8 cellular contexts compared by ENCODE assay signal in the genomic region with DNA sequence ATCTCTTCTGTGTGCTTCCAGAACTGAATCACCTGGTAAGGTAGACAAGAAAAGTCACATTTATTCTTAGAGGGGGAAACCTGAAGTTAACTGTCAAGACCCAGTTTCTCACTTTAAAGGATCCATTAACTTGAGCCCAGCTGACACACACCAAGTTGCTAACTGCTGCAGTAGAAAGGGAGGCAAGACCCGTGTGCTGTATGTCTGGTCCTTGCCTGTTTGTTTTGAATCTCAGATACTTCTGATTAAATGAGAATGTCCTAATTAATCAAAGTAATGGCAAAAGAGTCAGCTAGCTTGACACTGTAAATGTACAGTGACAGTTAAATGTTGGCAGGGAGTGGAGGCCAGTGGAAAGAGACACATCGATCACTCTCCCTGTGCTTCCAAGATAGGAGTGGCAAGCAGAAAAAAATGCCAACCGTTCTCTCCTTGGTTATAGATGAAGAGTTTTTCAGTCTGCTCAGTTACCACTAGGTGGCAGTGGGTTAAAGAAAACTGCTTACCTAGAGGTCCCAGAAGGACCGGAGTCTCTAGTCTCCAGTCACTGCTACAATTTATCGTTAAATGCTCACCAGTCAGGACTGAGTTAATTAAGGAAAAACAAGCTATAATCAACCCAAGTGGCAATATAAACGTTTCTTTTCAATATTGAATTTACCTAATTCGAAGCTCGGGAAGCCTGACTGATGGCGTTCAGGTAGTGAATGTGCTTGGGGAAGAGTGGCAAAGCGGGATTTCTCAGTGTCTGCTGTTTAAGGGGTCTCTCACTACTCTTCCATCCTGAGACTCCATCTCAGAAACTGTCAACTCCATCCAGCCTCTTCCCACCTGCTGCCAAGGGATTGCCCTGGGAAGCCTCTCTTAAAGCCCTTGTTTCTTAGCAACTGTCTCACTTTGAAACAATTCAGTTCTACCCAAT. TPM values are rescaled to one million over a fixed set of nuclear protein-coding genes. Genes with fewer than 3 reads are reported as not detected.
A peak's percentile ranks its signal among the peaks of the same experiment; 100 is the strongest.
DNase-seq lines count a peak whose midpoint lies in the region; ATAC-seq and TF ChIP-seq lines count a peak whose summit lies in the region.

No MANE protein-coding gene starts in this region.

- no peak for TF ChIP-seq POLR2A in thyroid gland (IDR thresholded peaks at IDR 0.05)

- peak; percentile 55 to 85 (median 62) for TF ChIP-seq CTCF in thyroid gland (IDR thresholded peaks at IDR 0.05)

- no peaks in the 10 kb centered on the region for H3K36me3 ChIP-seq in thyroid gland

- no peaks in the 10 kb centered on the region for H3K4me1 ChIP-seq in thyroid gland

- 30 to 32% methylated on average over 10 of the region's 10 CpGs for WGBS in thyroid gland, 2 donors

- no peaks in the 10 kb centered on the region for H3K27me3 ChIP-seq in thyroid gland

- no peak overlapping the region for H3K27ac ChIP-seq in thyroid gland

- intact Hi-C loops in thyroid gland (cut with DNase I): no loop called here

- DNase-seq in activated CD4-positive, CD25-positive, alpha-beta regulatory T cell (lab: John Stamatoyannopoulos, UW): no peak
- DNase-seq in Jurkat, Clone E6-1 (ENCODE audit: low read depth, low spot score): peak; percentile 58
- DNase-seq in OCI-M1 (lab: John Stamatoyannopoulos, UW) (peak; percentile 72), cerebellar cortex (ENCODE audit: low spot score) (peak; percentile 85), left kidney (ENCODE audit: low read depth, low spot score) (peak; percentile 84), thyroid gland (peak in 1 of 2 donors; percentile 6)

- H3K4me3 ChIP-seq in Jurkat, Clone E6-1 (ENCODE audit: low read length): no peak overlapping the region
- no peak overlapping the region for H3K4me3 ChIP-seq in thyroid gland (replicated peaks in 1 of 3)

- ATAC-seq in activated CD4-positive, CD25-positive, alpha-beta regulatory T cell treated with anti-CD3 and anti-CD28 coated beads, Interleukin-2, amount 50 U/mL, for 24 hours: peak; percentile 72 to 77
- ATAC-seq in GM21390 (IDR thresholded peaks at IDR 0.05; ENCODE audit: unreplicated experiment): peak; percentile 81

- H3K9me3 ChIP-seq in thyroid gland: no peaks in the 10 kb centered on the region

RNA-seq across cellular contexts. Expression of a gene that starts 18.4 kb away (rescaled TPM):
- polyA plus RNA-seq in Jurkat, Clone E6-1 (2012; ENCODE audit: insufficient read depth, insufficient read length): 4.7 TPM
- total RNA-seq in thyroid gland: 1 to 10 TPM; 2.2 to 4.7 (median 3.8) TPM

RNA-seq across cellular contexts. Expression of a gene that starts 30.7 kb away (rescaled TPM):
- polyA plus RNA-seq in Jurkat, Clone E6-1 (2012; ENCODE audit: insufficient read depth, insufficient read length): 14.8 TPM
- total RNA-seq in thyroid gland: 10 to 100 TPM; 10.3 to 13.9 (median 12.0) TPM

Comparison
In these comparisons a context has a peak if more than half of its experiments do, and no peak if none do; other contexts are left out.
1. DNase-seq: peak in Jurkat, Clone E6-1 (single experiment), OCI-M1 (single experiment), cerebellar cortex (single experiment) and left kidney (single experiment); none in activated CD4-positive, CD25-positive, alpha-beta regulatory T cell (0 of 4).